In the genomic region with DNA sequence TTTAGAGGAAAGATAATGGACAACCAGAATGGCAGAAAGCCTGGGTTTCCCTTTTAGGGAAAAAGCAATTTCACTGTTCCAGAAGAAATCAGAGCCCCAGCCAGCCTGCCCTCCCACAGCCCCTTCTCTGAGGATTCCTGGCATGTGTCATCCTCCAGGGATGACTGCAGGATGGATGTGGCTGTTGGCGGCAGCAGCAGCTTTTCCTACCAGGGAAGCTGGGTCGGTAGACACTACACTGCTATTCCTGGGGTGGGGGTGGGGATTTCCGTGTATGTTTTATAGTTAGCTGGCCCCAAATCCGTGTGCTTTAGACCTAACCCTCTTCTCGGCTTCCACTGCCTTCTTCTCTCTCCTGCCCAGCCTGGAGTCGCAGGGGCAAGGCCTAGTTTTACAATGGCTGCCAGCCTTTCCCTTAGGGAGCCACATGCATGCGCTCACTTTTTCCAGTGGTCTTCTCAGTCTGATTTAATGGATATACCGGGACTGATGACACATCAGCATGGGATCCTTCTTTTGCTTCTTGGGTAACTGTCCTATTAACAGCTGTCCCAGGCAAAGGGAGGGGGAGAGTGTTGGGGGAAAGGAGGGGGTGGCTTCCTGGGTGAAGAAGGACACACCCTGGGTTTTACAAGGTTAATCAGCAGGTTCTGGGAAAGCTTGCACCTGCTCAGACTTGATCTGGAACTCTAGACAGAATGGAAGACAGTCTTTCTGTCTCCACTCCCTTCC, we compare ENCODE assay signal across 10 cellular contexts. TPM values are rescaled to one million over a fixed set of nuclear protein-coding genes. Genes with fewer than 3 reads are reported as not detected.
DNase-seq lines count a peak whose midpoint lies in the region; ATAC-seq lines count a peak whose summit lies in the region.
"Had no signal": no experiment of that assay in that cellular context is flagged by ENCODE, and none has a peak within 500 bp of the region (broad histone marks: within the 10 kb centered on the region; RNA-seq: fewer than 3 reads in every experiment).

No MANE protein-coding gene starts in this region.

- H3K9ac ChIP-seq in GM23248: no peak overlapping the region
- no peak overlapping the region for H3K9ac ChIP-seq in trophoblast cell (ENCODE audit: low read length)

- H3K36me3 ChIP-seq in GM23248 (ENCODE audit: low read depth): no peaks in the 10 kb centered on the region
- peaks cover 0 to 14% of the 10 kb centered on the region in 2 donors for H3K36me3 ChIP-seq in muscle layer of duodenum (ENCODE audit: control insufficient read depth in 1 of 2, insufficient read depth in 2 of 2, low read length in 2 of 2)
- H3K36me3 ChIP-seq in trophoblast cell (ENCODE audit: control insufficient read depth in 1 of 2, insufficient read depth in 2 of 2, low read length in 2 of 2): peaks cover 0 to under 1% of the 10 kb centered on the region in 2 experiments

- H3K4me2 ChIP-seq in GM23248 (ENCODE audit: unreplicated experiment) (no peak overlapping the region), trophoblast cell (ENCODE audit: low read length) (no peak overlapping the region)

- H2AFZ ChIP-seq in GM23248 (no peak overlapping the region), trophoblast cell (ENCODE audit: insufficient read depth, low read length, poor library complexity) (no peak overlapping the region)

- H2BK5ac ChIP-seq in trophoblast cell (ENCODE audit: low read depth, low read length, poor library complexity): no peak overlapping the region

- H2BK12ac ChIP-seq in trophoblast cell (ENCODE audit: low read length): no peak overlapping the region

- H3K27ac ChIP-seq in GM23248: no peak overlapping the region
- H3K27ac ChIP-seq in muscle layer of duodenum (ENCODE audit: low read length): peak overlapping the region; percentile 23
- no peak overlapping the region for H3K27ac ChIP-seq in trophoblast cell (ENCODE audit: low read depth, low read length)

- H3K4me1 Mint-ChIP-seq in activated naive CD8-positive, alpha-beta T cell (ENCODE audit: low read depth): peaks cover 30% of the 10 kb centered on the region

- H3K27me3 Mint-ChIP-seq in activated naive CD8-positive, alpha-beta T cell: no peaks in the 10 kb centered on the region

- H3K27me3 ChIP-seq in GM23248 (replicated peaks; ENCODE audit: insufficient read depth) (no peaks in the 10 kb centered on the region), muscle layer of duodenum (ENCODE audit: low read depth, low read length) (no peaks in the 10 kb centered on the region), trophoblast cell (ENCODE audit: insufficient read depth, low read length) (no peaks in the 10 kb centered on the region)

- no peak overlapping the region for H4K8ac ChIP-seq in trophoblast cell (ENCODE audit: low read depth, low read length)

- H3K9me3 ChIP-seq in GM23248 (ENCODE audit: low read depth) (no peaks in the 10 kb centered on the region), muscle layer of duodenum (ENCODE audit: control insufficient read depth in 1 of 2, low read length in 2 of 2) (no peaks in the 10 kb centered on the region), trophoblast cell (ENCODE audit: insufficient read depth, low read depth, low read length) (peaks cover 4% of the 10 kb centered on the region)

- H4K91ac ChIP-seq in trophoblast cell (ENCODE audit: low read depth, low read length): no peak overlapping the region

- H3K4me1 ChIP-seq in GM23248 (ENCODE audit: insufficient read depth) (peaks cover 21% of the 10 kb centered on the region), muscle layer of duodenum (ENCODE audit: control insufficient read depth in 1 of 2, insufficient read depth in 2 of 2, low read length in 2 of 2) (peaks cover 14 to 20% of the 10 kb centered on the region in 2 donors), trophoblast cell (ENCODE audit: control insufficient read depth in 1 of 2, insufficient read depth in 2 of 2, low read length in 2 of 2) (peaks cover 0 to 14% of the 10 kb centered on the region in 2 experiments)

- H4K20me1 ChIP-seq in GM23248 (ENCODE audit: insufficient read depth): no peaks in the 10 kb centered on the region

- peak; percentile 55 for DNase-seq in A172 (ENCODE audit: low spot score)
- peak; percentile 62 for DNase-seq in GM23248
- DNase-seq in trophoblast cell: no peak
- DNase-seq in hippocampal formation (lab: John Stamatoyannopoulos, UW): no peak
- DNase-seq in activated T-cell treated with anti-CD3 and anti-CD28 coated beads for 4 hours: no peak
- DNase-seq: Calu3, NCI-H524 treated with DMSO at 0.1 percent for 48 hours had no signal

- WGBS in GM23248 (ENCODE audit: low coverage in 1 of 2, low lambda C conversion rate in 2 of 2, missing lambda C conversion rate in 2 of 2), 2 experiments: 42 to 50% methylated on average over 8 of the region's 8 CpGs
- no CpG with 5 or more reads among the region's 8 CpGs for WGBS in trophoblast cell (ENCODE audit: extremely low coverage, insufficient coverage, insufficient read length)

- peaks cover 3% of the 10 kb centered on the region for H3K36me3 Mint-ChIP-seq in activated naive CD8-positive, alpha-beta T cell

- no peak overlapping the region for H2BK120ac ChIP-seq in trophoblast cell (ENCODE audit: insufficient read depth, low read length, poor library complexity)

- H2AK5ac ChIP-seq in trophoblast cell (ENCODE audit: low read length): no peak overlapping the region

- H3K4me3 Mint-ChIP-seq in activated naive CD8-positive, alpha-beta T cell: peak overlapping the region; percentile 46

- H3F3A ChIP-seq in GM23248 (ENCODE audit: insufficient read depth): peaks cover 36% of the 10 kb centered on the region

- H3K23ac ChIP-seq in trophoblast cell (ENCODE audit: low read length): no peak overlapping the region

- no peak overlapping the region for H4K12ac ChIP-seq in trophoblast cell (ENCODE audit: low read depth, low read length)

- H3K14ac ChIP-seq in trophoblast cell (ENCODE audit: low read length): no peak overlapping the region

- H3K79me2 ChIP-seq in GM23248 (ENCODE audit: insufficient read depth) (peaks cover 32% of the 10 kb centered on the region), trophoblast cell (ENCODE audit: control insufficient read depth, insufficient read depth, low read length, poor library complexity) (peaks cover 11% of the 10 kb centered on the region)

- no peak overlapping the region for H3K18ac ChIP-seq in trophoblast cell (ENCODE audit: low read length)

- no peaks in the 10 kb centered on the region for H3K9me2 ChIP-seq in GM23248 (ENCODE audit: insufficient read depth)

- no peak for ATAC-seq in GM21367 (IDR thresholded peaks at IDR 0.05; ENCODE audit: unreplicated experiment)

- H3K4ac ChIP-seq in trophoblast cell (ENCODE audit: low read depth, low read length): no peak overlapping the region

- H3K4me3 ChIP-seq in GM23248 (no peak overlapping the region), muscle layer of duodenum (ENCODE audit: low read depth in 1 of 2, low read length in 2 of 2) (no peak overlapping the region), trophoblast cell (ENCODE audit: low read depth, low read length) (no peak overlapping the region)

- peaks cover 14% of the 10 kb centered on the region for H3K79me1 ChIP-seq in trophoblast cell (ENCODE audit: low read length)

- in situ Hi-C loops in GM23248 (cut with MboI): no loop called here

- peak overlapping the region; percentile 41 for H3K27ac Mint-ChIP-seq in activated naive CD8-positive, alpha-beta T cell

- H3K9me3 Mint-ChIP-seq in activated naive CD8-positive, alpha-beta T cell (ENCODE audit: low read depth): no peaks in the 10 kb centered on the region

RNA-seq across cellular contexts. Expression of a gene that starts 2.7 kb away (rescaled TPM):
- 73.6 and 140 TPM in 2 replicates for total RNA-seq in A172 (2014; rRNA removed; shearing (Covaris generic))
- 65.6 and 66.4 TPM in 2 replicates for total RNA-seq in GM23248 (2014; rRNA removed; shearing (Covaris generic))
- polyA plus RNA-seq in GM23248 (2016; fragmentation: Nextera tagmentation; extraction: Ambion mirVana): 28.0 and 31.4 TPM in 2 replicates
- polyA plus RNA-seq in trophoblast cell (2013): 87.8 and 92.2 TPM in 2 replicates

RNA-seq across cellular contexts. Expression of a gene that starts 7.8 kb away (rescaled TPM):
- 24.1 and 40.0 TPM in 2 replicates for total RNA-seq in A172 (2014; rRNA removed; shearing (Covaris generic))
- total RNA-seq in GM23248 (2014; rRNA removed; shearing (Covaris generic)): 148 and 179 TPM in 2 replicates
- 399 and 401 TPM in 2 replicates for polyA plus RNA-seq in GM23248 (2016; fragmentation: Nextera tagmentation; extraction: Ambion mirVana)
- 1.8 and 2.3 TPM in 2 replicates for polyA plus RNA-seq in trophoblast cell (2013)

RNA-seq across cellular contexts. Expression of a gene that starts 55.8 kb away (rescaled TPM):
- 164 and 188 TPM in 2 replicates for total RNA-seq in A172 (2014; rRNA removed; shearing (Covaris generic))
- total RNA-seq in GM23248 (2014; rRNA removed; shearing (Covaris generic)): 53.6 and 67.7 TPM in 2 replicates
- polyA plus RNA-seq in GM23248 (2016; fragmentation: Nextera tagmentation; extraction: Ambion mirVana): 36.8 and 40.0 TPM in 2 replicates
- polyA plus RNA-seq in trophoblast cell (2013): 82.8 and 87.6 TPM in 2 replicates

Comparison
In these comparisons a context has a peak if more than half of its experiments do, and no peak if none do; other contexts are left out.
1. DNase-seq: peak in A172 (single experiment) and GM23248 (single experiment); none in trophoblast cell (0 of 2), hippocampal formation (0 of 2) and activated T-cell treated with anti-CD3 and anti-CD28 coated beads for 4 hours (single experiment).